8 cellular contexts compared by ENCODE assay signal in genomic region chr5:180494510-180495181, GRCh38. TPM values are rescaled to one million over a fixed set of nuclear protein-coding genes. Genes with fewer than 3 reads are reported as not detected.
DNase-seq lines count a peak whose midpoint lies in the region; ATAC-seq and TF ChIP-seq lines count a peak whose summit lies in the region.

No MANE protein-coding gene starts in this region.

- 1% methylated on average over 50 to 92 of the region's 92 CpGs for WGBS in ovary, 3 donors

- H3K9me3 Mint-ChIP-seq in activated naive CD4-positive, alpha-beta T cell treated with anti-CD3 and anti-CD28 coated beads, Interleukin-2, amount 10 ng/mL, durations not matched to agents 7 days and 5 days = no peaks in the 10 kb centered on the region
- H3K9me3 Mint-ChIP-seq in type B pancreatic cell = no peaks in the 10 kb centered on the region

- H3K9me3 ChIP-seq in NT2/D1 (ENCODE audit: insufficient read depth, low read length) = no peaks in the 10 kb centered on the region
- no peaks in the 10 kb centered on the region for H3K9me3 ChIP-seq in ovary

- H3K4me3 Mint-ChIP-seq in activated naive CD4-positive, alpha-beta T cell treated with anti-CD3 and anti-CD28 coated beads, Interleukin-2, amount 10 ng/mL, durations not matched to agents 7 days and 5 days = peak overlapping the region; percentile 84
- H3K4me3 Mint-ChIP-seq in type B pancreatic cell = peak overlapping the region; percentile 92

- no peak for TF ChIP-seq POLR2A in ovary (IDR thresholded peaks at IDR 0.05)

- H3K27me3 Mint-ChIP-seq in activated naive CD4-positive, alpha-beta T cell treated with anti-CD3 and anti-CD28 coated beads, Interleukin-2, amount 10 ng/mL, durations not matched to agents 7 days and 5 days = no peaks in the 10 kb centered on the region
- no peaks in the 10 kb centered on the region for H3K27me3 Mint-ChIP-seq in type B pancreatic cell

- TF ChIP-seq EP300 in ovary (IDR thresholded peaks at IDR 0.05) = no peak

- peak; percentile 44 for DNase-seq in NCI-H146 (lab: John Stamatoyannopoulos, UW)
- no peak for DNase-seq in NCI-H146 treated with DMSO at 0.1 percent for 48 hours (lab: John Stamatoyannopoulos, UW; ENCODE audit: unreplicated experiment)
- no peak for DNase-seq in NT2/D1 (ENCODE audit: low read depth, low spot score)
- peak; percentile 67 for DNase-seq in activated naive CD4-positive, alpha-beta T cell treated with anti-CD3 and anti-CD28 coated beads, Interleukin-2, amount 10 ng/mL, durations not matched to agents 7 days and 5 days
- peak; percentile 65 for DNase-seq in Right ventricle myocardium superior
- DNase-seq in ovary = peak; percentile 20 to 61 (median 47)
- DNase-seq in type B pancreatic cell (ENCODE audit: extremely low spot score, unreplicated experiment) = no peak

- H3K36me3 Mint-ChIP-seq in activated naive CD4-positive, alpha-beta T cell treated with anti-CD3 and anti-CD28 coated beads, Interleukin-2, amount 10 ng/mL, durations not matched to agents 7 days and 5 days = peaks cover 16% of the 10 kb centered on the region
- peaks cover 18% of the 10 kb centered on the region for H3K36me3 Mint-ChIP-seq in type B pancreatic cell

- CTCF ChIA-PET in activated naive CD4-positive, alpha-beta T cell treated with anti-CD3 and anti-CD28 coated beads, Interleukin-2, amount 10 ng/mL, durations not matched to agents 7 days and 5 days (lab: Charles Lee) = no interaction called here

- H3K27me3 ChIP-seq in NT2/D1 (ENCODE audit: insufficient read depth, insufficient read length) (no peaks in the 10 kb centered on the region), ovary (no peaks in the 10 kb centered on the region)

- H3K9ac ChIP-seq in NT2/D1 (ENCODE audit: insufficient read length, low read depth) = peak overlapping the region; percentile 91

- H3K4me1 Mint-ChIP-seq in activated naive CD4-positive, alpha-beta T cell treated with anti-CD3 and anti-CD28 coated beads, Interleukin-2, amount 10 ng/mL, durations not matched to agents 7 days and 5 days = peaks cover 41% of the 10 kb centered on the region
- H3K4me1 Mint-ChIP-seq in type B pancreatic cell (ENCODE audit: unreplicated experiment) = peaks cover 23% of the 10 kb centered on the region

- TF ChIP-seq CTCF in ovary (IDR thresholded peaks at IDR 0.05) = no peak
- TF ChIP-seq CTCF in type B pancreatic cell (conservative IDR thresholded peaks at IDR 0.05) = no peak

- peak overlapping the region; percentile 95 for H3K27ac Mint-ChIP-seq in activated naive CD4-positive, alpha-beta T cell treated with anti-CD3 and anti-CD28 coated beads, Interleukin-2, amount 10 ng/mL, durations not matched to agents 7 days and 5 days
- H3K27ac Mint-ChIP-seq in type B pancreatic cell = peak overlapping the region; percentile 93

- intact Hi-C loops in Right ventricle myocardium superior (cut with DNase I) (no loop called here), ovary (cut with DNase I) (no loop called here)

- peak overlapping the region; percentile 84 for H3K4me3 ChIP-seq in NT2/D1 (ENCODE audit: insufficient read length, low read depth)
- peak overlapping the region; percentile 90 for H3K4me3 ChIP-seq in ovary

- ATAC-seq in HG02610 (IDR thresholded peaks at IDR 0.05; ENCODE audit: unreplicated experiment) (peak; percentile 33), Right ventricle myocardium superior (ENCODE audit: poor library complexity) (peak; percentile 42)

- peak overlapping the region; percentile 54 to 85 for H3K27ac ChIP-seq in ovary

- H3K4me1 ChIP-seq in NT2/D1 (ENCODE audit: insufficient read depth, insufficient read length) = peaks cover 2% of the 10 kb centered on the region
- H3K4me1 ChIP-seq in ovary (ENCODE audit: insufficient read depth) = peaks cover 8% of the 10 kb centered on the region

- peaks cover 18% of the 10 kb centered on the region for H3K36me3 ChIP-seq in NT2/D1 (ENCODE audit: insufficient read depth, insufficient read length, low read length)
- H3K36me3 ChIP-seq in ovary = no peaks in the 10 kb centered on the region

RNA-seq across cellular contexts. Expression of gene CNOT6, which starts 0.5 kb away (rescaled TPM):
- total RNA-seq in Right ventricle myocardium superior (13.8 TPM), ovary (10 to 100 TPM; 12.5 to 24.9 (median 16.5) TPM), type B pancreatic cell (ENCODE audit: low replicate concordance) (49.1 and 55.7 TPM in 2 replicates)
- polyA plus RNA-seq in ovary = 10 to 100 TPM; 10.3 to 11.4 TPM

Comparison
In these comparisons a context has a peak if more than half of its experiments do, and no peak if none do; other contexts are left out.
1. DNase-seq: peak in NCI-H146 (single experiment), activated naive CD4-positive, alpha-beta T cell treated with anti-CD3 and anti-CD28 coated beads, Interleukin-2, amount 10 ng/mL, durations not matched to agents 7 days and 5 days (single experiment), Right ventricle myocardium superior (single experiment) and ovary (5 of 5); none in NCI-H146 treated with DMSO at 0.1 percent for 48 hours (single experiment), NT2/D1 (single experiment) and type B pancreatic cell (single experiment).